ENCODE assay signal across 8 cellular contexts in genomic region chr12:2613674-2614073, GRCh38.
DNase-seq lines count a peak whose midpoint lies in the region; ATAC-seq and TF ChIP-seq lines count a peak whose summit lies in the region.

No MANE protein-coding gene starts in this region.

- H3K4me3 Mint-ChIP-seq in effector memory CD8-positive, alpha-beta T cell: no peak overlapping the region

- H3K36me3 Mint-ChIP-seq in effector memory CD8-positive, alpha-beta T cell (ENCODE audit: insufficient read depth): no peaks in the 10 kb centered on the region

- H3K9me3 Mint-ChIP-seq in effector memory CD8-positive, alpha-beta T cell: no peaks in the 10 kb centered on the region

- peak; percentile 79 for ATAC-seq in GM18520 (IDR thresholded peaks at IDR 0.05; ENCODE audit: unreplicated experiment)
- ATAC-seq in effector memory CD8-positive, alpha-beta T cell (replicated peaks): no peak

- H3K27me3 Mint-ChIP-seq in effector memory CD8-positive, alpha-beta T cell: peaks cover 44 to 88% of the 10 kb centered on the region in 2 donors

- no peak for TF ChIP-seq CTCF in dorsolateral prefrontal cortex (IDR thresholded peaks at IDR 0.05 in 54 of 56, conservative IDR thresholded peaks at IDR 0.05 in 2 of 56; ENCODE audit: low read depth in 1 of 56, partially characterized antibody in 56 of 56)

- H3K27ac ChIP-seq in dorsolateral prefrontal cortex: peak overlapping the region in 42 of 59 donors; percentile 6 to 85 (median 50)

- H3K4me3 ChIP-seq in dorsolateral prefrontal cortex: no peak overlapping the region

- no peaks in the 10 kb centered on the region for H3K27me3 ChIP-seq in dorsolateral prefrontal cortex

- H3K27ac Mint-ChIP-seq in effector memory CD8-positive, alpha-beta T cell: no peak overlapping the region

- DNase-seq in LHCN-M2 (ENCODE audit: low read depth) (peak; percentile 96), dorsolateral prefrontal cortex (peak in 4 of 10 donors; percentile 46 to 75 (median 50)), NCI-H2227 treated with DMSO at 0.1 percent for 48 hours (lab: John Stamatoyannopoulos, UW) (no peak), DMS153 (lab: John Stamatoyannopoulos, UW) (no peak), pons (ENCODE audit: low spot score) (no peak)
- DNase-seq in stimulated activated CD4-positive, alpha-beta T cell treated with anti-CD3 and anti-CD28 coated beads, Interleukin-15, amount 100 ng/mL, for 24 hours: peak; percentile 67
- no peak for DNase-seq in effector memory CD8-positive, alpha-beta T cell

- intact Hi-C loops in dorsolateral prefrontal cortex (cut with DNase I): no loop called here

- H3K4me1 Mint-ChIP-seq in effector memory CD8-positive, alpha-beta T cell (ENCODE audit: low read depth in 2 of 2): no peaks in the 10 kb centered on the region

Comparison
In these comparisons a context has a peak if more than half of its experiments do, and no peak if none do; other contexts are left out.
1. DNase-seq: peak in LHCN-M2 (single experiment) and stimulated activated CD4-positive, alpha-beta T cell treated with anti-CD3 and anti-CD28 coated beads, Interleukin-15, amount 100 ng/mL, for 24 hours (single experiment); none in NCI-H2227 treated with DMSO at 0.1 percent for 48 hours (single experiment), effector memory CD8-positive, alpha-beta T cell (0 of 3), DMS153 (single experiment) and pons (single experiment).